ENCODE assay signal across 15 cellular contexts in genomic region chr6:52534363-52534762, GRCh38. TPM values are rescaled to one million over a fixed set of nuclear protein-coding genes. Genes with fewer than 3 reads are reported as not detected.
DNase-seq lines count a peak whose midpoint lies in the region; ATAC-seq and TF ChIP-seq lines count a peak whose summit lies in the region.
"Had no signal": no experiment of that assay in that cellular context is flagged by ENCODE, and none has a peak within 500 bp of the region (broad histone marks: within the 10 kb centered on the region; RNA-seq: fewer than 3 reads in every experiment).

No MANE protein-coding gene starts in this region.

- peaks cover 36% of the 10 kb centered on the region for H3F3A ChIP-seq in Loucy (ENCODE audit: low read depth)

- peak overlapping the region; percentile 11 for H3K4me3 Mint-ChIP-seq in endothelial cell (ENCODE audit: unreplicated experiment)
- H3K4me3 Mint-ChIP-seq in stimulated activated effector memory CD8-positive, alpha-beta T cell treated with anti-CD3 and anti-CD28 coated beads, Interleukin-12 subunit alpha, Interleukin-12 subunit beta, amount 100 ng/mL, for 72 hours = no peak overlapping the region

- peak overlapping the region; percentile 89 for H3K27ac ChIP-seq in DND-41 (ENCODE audit: low read length)

- H3K36me3 ChIP-seq in DND-41 (ENCODE audit: insufficient read depth, low read length) = peaks cover 7% of the 10 kb centered on the region; the same call in 1 of the 2 replicates
- peaks cover 38% of the 10 kb centered on the region; the same call in 1 of the 2 replicates for H3K36me3 ChIP-seq in Loucy (ENCODE audit: insufficient read depth, low read length)

- TF ChIP-seq CTCF in DND-41 (IDR thresholded peaks at IDR 0.05; ENCODE audit: borderline replicate concordance, extremely low read depth, low read length, poor library complexity, severe bottlenecking) (no peak), Loucy (conservative IDR thresholded peaks at IDR 0.05; ENCODE audit: low read length) (no peak), endothelial cell (IDR thresholded peaks at IDR 0.05; ENCODE audit: unreplicated experiment) (no peak)

- DNase-seq in DND-41 (no peak), endothelial cell (ENCODE audit: low spot score) (no peak), DMS153 treated with DMSO at 0.1 percent for 48 hours (lab: John Stamatoyannopoulos, UW; ENCODE audit: unreplicated experiment) (no peak), NCI-H524 (lab: John Stamatoyannopoulos, UW) (no peak), activated T-cell treated with anti-CD3 and anti-CD28 coated beads for 4 hours (no peak)
- DNase-seq in stimulated activated effector memory CD8-positive, alpha-beta T cell treated with anti-CD3 and anti-CD28 coated beads, Interleukin-12 subunit alpha, Interleukin-12 subunit beta, amount 100 ng/mL, for 72 hours (ENCODE audit: low spot score in 2 of 2) = no peak
- DNase-seq: CD4-positive, alpha-beta memory T cell; GF-D8; HCEC 1CT; NCI-H1092; NCI-H187; NCI-H226; NCI-H526; OCI-M1 had no signal

- H3K27me3 Mint-ChIP-seq in endothelial cell (ENCODE audit: unreplicated experiment) = peaks cover 3% of the 10 kb centered on the region
- H3K27me3 Mint-ChIP-seq: CD4-positive, alpha-beta memory T cell had no signal

- H3K4me1 ChIP-seq in DND-41 (ENCODE audit: insufficient read depth, low read length) = peaks cover 55% of the 10 kb centered on the region
- peaks cover 78% of the 10 kb centered on the region for H3K4me1 ChIP-seq in Loucy (ENCODE audit: insufficient read depth, low read length, poor library complexity, severe bottlenecking)

- no peak for ATAC-seq in DND-41 (ENCODE audit: insufficient read depth, low read depth)
- no peak for ATAC-seq in stimulated activated effector memory CD8-positive, alpha-beta T cell treated with anti-CD3 and anti-CD28 coated beads, Interleukin-12 subunit alpha, Interleukin-12 subunit beta, amount 100 ng/mL, for 72 hours

- H3K36me3 Mint-ChIP-seq in endothelial cell (ENCODE audit: low read depth, unreplicated experiment) = peaks cover 5% of the 10 kb centered on the region
- H3K36me3 Mint-ChIP-seq in stimulated activated effector memory CD8-positive, alpha-beta T cell treated with anti-CD3 and anti-CD28 coated beads, Interleukin-12 subunit alpha, Interleukin-12 subunit beta, amount 100 ng/mL, for 72 hours = no peaks in the 10 kb centered on the region

- no peaks in the 10 kb centered on the region for H3K9me2 ChIP-seq in Loucy (replicated peaks; ENCODE audit: low read depth, low read length)

- H2AFZ ChIP-seq in DND-41 (ENCODE audit: low read depth, low read length) (no peak overlapping the region), Loucy (ENCODE audit: low read length) (no peak overlapping the region)

- peaks cover 34% of the 10 kb centered on the region for H3K4me1 Mint-ChIP-seq in endothelial cell (ENCODE audit: unreplicated experiment)
- H3K4me1 Mint-ChIP-seq in stimulated activated effector memory CD8-positive, alpha-beta T cell treated with anti-CD3 and anti-CD28 coated beads, Interleukin-12 subunit alpha, Interleukin-12 subunit beta, amount 100 ng/mL, for 72 hours = peaks cover 41% of the 10 kb centered on the region

- H3K9me3 ChIP-seq in DND-41 (ENCODE audit: insufficient read depth, low read length, severe bottlenecking) (no peaks in the 10 kb centered on the region), Loucy (ENCODE audit: insufficient read depth, low read depth, low read length) (no peaks in the 10 kb centered on the region)

- H3K79me2 ChIP-seq in DND-41 (ENCODE audit: insufficient read depth, low read length) = peaks cover 12% of the 10 kb centered on the region
- peaks cover 65% of the 10 kb centered on the region for H3K79me2 ChIP-seq in Loucy (ENCODE audit: insufficient read depth, low read length)

- H3K4me3 ChIP-seq in DND-41 (ENCODE audit: low read depth in 1 of 2, low read length in 2 of 2) = no peak overlapping the region
- peak overlapping the region; percentile 61 for H3K4me3 ChIP-seq in Loucy (ENCODE audit: low read length, poor library complexity, severe bottlenecking)

- H3K9me3 Mint-ChIP-seq in endothelial cell (ENCODE audit: unreplicated experiment) = no peaks in the 10 kb centered on the region
- no peaks in the 10 kb centered on the region for H3K9me3 Mint-ChIP-seq in stimulated activated effector memory CD8-positive, alpha-beta T cell treated with anti-CD3 and anti-CD28 coated beads, Interleukin-12 subunit alpha, Interleukin-12 subunit beta, amount 100 ng/mL, for 72 hours

- H4K20me1 ChIP-seq in DND-41 (ENCODE audit: insufficient read depth, low read length) (no peaks in the 10 kb centered on the region), Loucy (ENCODE audit: insufficient read depth, low read length, poor library complexity, severe bottlenecking) (no peaks in the 10 kb centered on the region)

- peak overlapping the region; percentile 56 for H3K4me2 ChIP-seq in DND-41 (ENCODE audit: insufficient read depth, low read length)
- H3K4me2 ChIP-seq in Loucy (ENCODE audit: low read depth, low read length, poor library complexity, severe bottlenecking) = peak overlapping the region; percentile 79

- H3K27ac Mint-ChIP-seq in endothelial cell (ENCODE audit: unreplicated experiment) = no peak overlapping the region
- H3K27ac Mint-ChIP-seq in stimulated activated effector memory CD8-positive, alpha-beta T cell treated with anti-CD3 and anti-CD28 coated beads, Interleukin-12 subunit alpha, Interleukin-12 subunit beta, amount 100 ng/mL, for 72 hours = peak overlapping the region; percentile 61
- H3K27ac Mint-ChIP-seq: CD4-positive, alpha-beta memory T cell had no signal

- H3K9ac ChIP-seq in DND-41 (ENCODE audit: low read depth, low read length) (peak overlapping the region; percentile 41; the same call in 1 of the 2 replicates), Loucy (ENCODE audit: low read depth, low read length, poor library complexity, severe bottlenecking) (peak overlapping the region; percentile 90)

- H3K27me3 ChIP-seq in DND-41 (ENCODE audit: insufficient read depth, low read length, poor library complexity) = no peaks in the 10 kb centered on the region
- no peaks in the 10 kb centered on the region for H3K27me3 ChIP-seq in Loucy (ENCODE audit: insufficient read depth, low read length, poor library complexity, severe bottlenecking)

RNA-seq across cellular contexts. Expression of gene TRAM2, which starts 42.5 kb away (rescaled TPM):
- 29.4 TPM for total RNA-seq in endothelial cell (ENCODE audit: unreplicated experiment)
